In the genomic region with DNA sequence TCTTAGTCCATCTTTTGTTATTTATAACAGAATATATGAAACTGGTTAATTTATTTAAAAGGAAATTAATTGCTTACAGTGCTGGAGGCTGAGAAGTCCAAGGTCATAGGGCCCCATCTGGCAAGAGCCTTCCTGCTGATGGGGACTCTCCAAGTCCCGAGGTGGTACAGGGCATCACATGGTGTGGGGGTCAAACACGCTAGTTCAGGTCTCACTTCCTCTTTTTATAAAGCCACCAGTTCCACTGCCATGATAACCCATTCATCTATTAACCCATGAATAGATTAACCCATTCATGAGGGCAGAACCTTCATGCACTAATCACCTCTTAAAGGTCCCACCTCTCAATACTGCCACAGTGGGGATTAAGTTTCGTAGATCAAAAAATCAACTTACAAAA, we compare ENCODE assay signal across 16 cellular contexts.
A peak's percentile ranks its signal among the peaks of the same experiment; 100 is the strongest.
DNase-seq lines count a peak whose midpoint lies in the region; ATAC-seq lines count a peak whose summit lies in the region.
"Had no signal": no experiment of that assay in that cellular context is flagged by ENCODE, and none has a peak within 500 bp of the region (broad histone marks: within the 10 kb centered on the region; RNA-seq: fewer than 3 reads in every experiment).

No MANE protein-coding gene starts in this region.

- ATAC-seq in GM18861 (IDR thresholded peaks at IDR 0.05; ENCODE audit: unreplicated experiment) (peak; percentile 99), GM21515 (IDR thresholded peaks at IDR 0.05; ENCODE audit: unreplicated experiment) (peak; percentile 61), HG03103 (IDR thresholded peaks at IDR 0.05; ENCODE audit: low read depth, unreplicated experiment) (peak; percentile 57), GM19351 (IDR thresholded peaks at IDR 0.05; ENCODE audit: unreplicated experiment) (no peak), GM18502 (IDR thresholded peaks at IDR 0.05; ENCODE audit: poor library complexity, unreplicated experiment) (no peak)
- ATAC-seq: gastroesophageal sphincter, right cardiac atrium had no signal

- peak; percentile 40 for DNase-seq in NAMALWA (ENCODE audit: low spot score)
- DNase-seq in DMS79 treated with DMSO at 0.1 percent for 48 hours (lab: John Stamatoyannopoulos, UW), result no peak
- no peak for DNase-seq in activated gamma-delta T cell treated with Interleukin-2 at 50 U/mL for 16 hours
- DNase-seq: activated T-cell treated with anti-CD3 and anti-CD28 coated beads, Interleukin-2, amount 50 U/mL, for 48 hours; immature natural killer cell; KBM-7; NCI-H1694 treated with DMSO at 0.1 percent for 48 hours; NCI-H69; nephron progenitor cell; right cardiac atrium had no signal

Comparison
In these comparisons a context has a peak if more than half of its experiments do, and no peak if none do; other contexts are left out.
1. ATAC-seq: peak in GM18861 (single experiment), GM21515 (single experiment) and HG03103 (single experiment); none in GM19351 (single experiment) and GM18502 (single experiment).